In the genomic region with DNA sequence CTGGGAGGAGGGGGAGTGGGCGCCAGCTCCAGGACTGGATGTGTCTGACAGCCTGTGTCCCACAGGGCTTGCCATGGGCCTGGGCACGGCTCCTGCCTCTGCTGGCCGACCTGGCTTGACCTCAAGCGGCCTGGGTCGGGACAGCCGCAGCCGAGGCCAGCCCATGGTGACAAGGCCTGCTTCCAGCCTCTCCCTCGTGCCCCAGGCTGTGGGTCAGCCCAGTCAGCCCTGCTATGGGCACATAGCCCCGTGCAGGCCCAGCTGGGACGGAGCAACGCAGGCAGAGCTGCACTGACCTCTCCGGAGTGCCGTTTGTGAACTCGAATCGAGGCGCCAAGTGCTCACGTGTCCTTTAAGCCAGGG, we compare ENCODE assay signal across 1 cellular context.
TF ChIP-seq lines count a peak whose summit lies in the region.

No MANE protein-coding gene starts in this region.

TF ChIP-seq in HepG2, 621 proteins besides CTCF, POLR2A, EP300 and RAD21:
- no peak for TF ChIP-seq PREB (CRISPR knock-in tag; IDR thresholded peaks at IDR 0.05)
TF ChIP-seq in HepG2: peak in this region for 0.
